In genomic region chr4:167873536-167873935, GRCh38 we compare ENCODE assay signal across 30 cellular contexts.
"Had no signal": no experiment of that assay in that cellular context is flagged by ENCODE, and none has a peak within 500 bp of the region (broad histone marks: within the 10 kb centered on the region; RNA-seq: fewer than 3 reads in every experiment).

No MANE protein-coding gene starts in this region.

- H3K36me3 Mint-ChIP-seq: activated naive CD4-positive, alpha-beta T cell treated with anti-CD3 and anti-CD28 coated beads, Interleukin-2, amount 50 U/mL, for 24 hours; activated naive CD8-positive, alpha-beta T cell treated with anti-CD3 and anti-CD28 coated beads, Interleukin-2, amount 10 ng/mL, durations not matched to agents 7 days and 5 days had no signal

- H3K9me3 Mint-ChIP-seq: activated CD4-positive, alpha-beta T cell treated with anti-CD3 and anti-CD28 coated beads, Interleukin-2, amount 10 ng/mL, durations not matched to agents 24 days and 14 days; activated CD8-positive, alpha-beta T cell treated with anti-CD3 and anti-CD28 coated beads for 36 hours; activated naive CD8-positive, alpha-beta T cell treated with anti-CD3 and anti-CD28 coated beads, Interleukin-2, amount 10 ng/mL, durations not matched to agents 7 days and 5 days; activated T-helper 17 cell treated with anti-CD3 and anti-CD28 coated beads, Interleukin-2, amount 50 U/mL, for 72 hours; T-helper 1 cell treated with Interleukin-12 subunit alpha and Interleukin-12 subunit beta and Interleukin-4 antibody, amounts not matched to agents 30 μg/mL and 1 μg/mL, for 36 hours; T-helper 2 cell treated with Interferon-gamma antibody and Interleukin-4, amounts not matched to agents 5 μg/mL and 100 μg/mL, for 36 hours had no signal

- H3K4me3 Mint-ChIP-seq: activated CD4-positive, alpha-beta T cell treated with anti-CD3 and anti-CD28 coated beads, Interleukin-2, amount 10 ng/mL, durations not matched to agents 24 days and 14 days; activated CD8-positive, alpha-beta T cell treated with anti-CD3 and anti-CD28 coated beads for 36 hours; activated naive CD4-positive, alpha-beta T cell treated with anti-CD3 and anti-CD28 coated beads, Interleukin-2, amount 50 U/mL, for 24 hours; activated naive CD8-positive, alpha-beta T cell treated with anti-CD3 and anti-CD28 coated beads, Interleukin-2, amount 10 ng/mL, durations not matched to agents 7 days and 5 days; activated T-cell treated with anti-CD3 and anti-CD28 coated beads, Interleukin-2, amount 50 U/mL, for 72 hours; activated T-helper 17 cell treated with anti-CD3 and anti-CD28 coated beads, Interleukin-2, amount 50 U/mL, for 72 hours; T-helper 1 cell treated with Interleukin-12 subunit alpha and Interleukin-12 subunit beta and Interleukin-4 antibody, amounts not matched to agents 30 μg/mL and 1 μg/mL, for 36 hours; T-helper 2 cell treated with Interferon-gamma antibody and Interleukin-4, amounts not matched to agents 5 μg/mL and 100 μg/mL, for 36 hours had no signal

- ATAC-seq: activated CD8-positive, alpha-beta T cell treated with anti-CD3 and anti-CD28 coated beads for 36 hours; activated T-cell treated with anti-CD3 and anti-CD28 coated beads, Interleukin-2, amount 50 U/mL, for 72 hours; activated T-helper 17 cell treated with anti-CD3 and anti-CD28 coated beads, Interleukin-2, amount 50 U/mL, for 72 hours; Panc1 had no signal

- H3K27ac Mint-ChIP-seq: activated CD4-positive, alpha-beta T cell treated with anti-CD3 and anti-CD28 coated beads, Interleukin-2, amount 10 ng/mL, durations not matched to agents 24 days and 14 days; activated CD8-positive, alpha-beta T cell treated with anti-CD3 and anti-CD28 coated beads for 36 hours; activated naive CD4-positive, alpha-beta T cell treated with anti-CD3 and anti-CD28 coated beads, Interleukin-2, amount 50 U/mL, for 24 hours; activated naive CD8-positive, alpha-beta T cell treated with anti-CD3 and anti-CD28 coated beads, Interleukin-2, amount 10 ng/mL, durations not matched to agents 7 days and 5 days; activated T-cell treated with anti-CD3 and anti-CD28 coated beads, Interleukin-2, amount 50 U/mL, for 72 hours; activated T-helper 17 cell treated with anti-CD3 and anti-CD28 coated beads, Interleukin-2, amount 50 U/mL, for 72 hours; T-helper 1 cell treated with Interleukin-12 subunit alpha and Interleukin-12 subunit beta and Interleukin-4 antibody, amounts not matched to agents 30 μg/mL and 1 μg/mL, for 36 hours; T-helper 2 cell treated with Interferon-gamma antibody and Interleukin-4, amounts not matched to agents 5 μg/mL and 100 μg/mL, for 36 hours had no signal

- H3K4me1 Mint-ChIP-seq: activated CD4-positive, alpha-beta T cell treated with anti-CD3 and anti-CD28 coated beads, Interleukin-2, amount 10 ng/mL, durations not matched to agents 24 days and 14 days; activated naive CD4-positive, alpha-beta T cell treated with anti-CD3 and anti-CD28 coated beads, Interleukin-2, amount 50 U/mL, for 24 hours; activated naive CD8-positive, alpha-beta T cell treated with anti-CD3 and anti-CD28 coated beads, Interleukin-2, amount 10 ng/mL, durations not matched to agents 7 days and 5 days; activated T-helper 17 cell treated with anti-CD3 and anti-CD28 coated beads, Interleukin-2, amount 50 U/mL, for 72 hours had no signal

- FAIRE-seq: astrocyte, TTC549 had no signal

- DNase-seq: activated CD4-positive, alpha-beta T cell treated with anti-CD3 and anti-CD28 coated beads, Interleukin-2, amount 10 ng/mL, durations not matched to agents 24 days and 14 days; activated CD4-positive, alpha-beta T cell treated with anti-CD3 and anti-CD28 coated beads, Interleukin-2, amount 50 U/mL, for 4 hours; activated CD8-positive, alpha-beta T cell treated with anti-CD3 and anti-CD28 coated beads for 36 hours; activated gamma-delta T cell; activated naive CD4-positive, alpha-beta T cell treated with Interleukin-2 at 50 U/mL for 16 hours; activated naive CD8-positive, alpha-beta T cell treated with anti-CD3 and anti-CD28 coated beads, Interleukin-2, amount 10 ng/mL, durations not matched to agents 7 days and 5 days; activated T-cell treated with anti-CD3 and anti-CD28 coated beads, Interleukin-2, amount 50 U/mL, for 1 hour; activated T-cell treated with anti-CD3 and anti-CD28 coated beads, Interleukin-2, amount 50 U/mL, for 72 hours; adrenal gland; brain microvascular endothelial cell; caudate nucleus; cerebellar nuclear complex; MM.1S; MV-4-11; NCI-H1092; NCI-H1436 treated with DMSO at 0.1 percent for 48 hours; NCI-H1694 treated with DMSO at 0.1 percent for 48 hours; NCI-H2029; NCI-H345; NCI-H524 treated with DMSO at 0.1 percent for 48 hours; SHP77; SJCRH30 had no signal

- H3K4me3 ChIP-seq: adrenal gland, SJCRH30, SK-N-MC had no signal
